Comparison of ENCODE assay signal across 8 cellular contexts in genomic region chr1:95384570-95384969, GRCh38.
A peak's percentile ranks its signal among the peaks of the same experiment; 100 is the strongest.
DNase-seq lines count a peak whose midpoint lies in the region; ATAC-seq and TF ChIP-seq lines count a peak whose summit lies in the region.
"Had no signal": no experiment of that assay in that cellular context is flagged by ENCODE, and none has a peak within 500 bp of the region (broad histone marks: within the 10 kb centered on the region; RNA-seq: fewer than 3 reads in every experiment).

No MANE protein-coding gene starts in this region.

- no peak overlapping the region for H3K4me3 Mint-ChIP-seq in activated naive CD8-positive, alpha-beta T cell treated with anti-CD3 and anti-CD28 coated beads, Interleukin-2, amount 10 ng/mL, durations not matched to agents 7 days and 5 days

- peak; percentile 48 for DNase-seq in activated naive CD8-positive, alpha-beta T cell treated with anti-CD3 and anti-CD28 coated beads, Interleukin-2, amount 10 ng/mL, durations not matched to agents 7 days and 5 days
- DNase-seq in lung microvascular endothelial cell (ENCODE audit: low read depth in 2 of 2): peak; percentile 12 to 31
- DNase-seq in DMS153 (lab: John Stamatoyannopoulos, UW): no peak
- no peak for DNase-seq in NCI-H2227 treated with DMSO at 0.1 percent for 48 hours (lab: John Stamatoyannopoulos, UW)

- ATAC-seq in GM21529 (IDR thresholded peaks at IDR 0.05; ENCODE audit: unreplicated experiment) (peak; percentile 53), HG02981 (IDR thresholded peaks at IDR 0.05; ENCODE audit: unreplicated experiment) (no peak)
- ATAC-seq in activated naive CD8-positive, alpha-beta T cell treated with anti-CD3 and anti-CD28 coated beads, Interleukin-2, amount 10 ng/mL, durations not matched to agents 7 days and 5 days (ENCODE audit: low read depth): no peak
- ATAC-seq: body of pancreas had no signal

- H3K4me1 Mint-ChIP-seq in activated naive CD8-positive, alpha-beta T cell treated with anti-CD3 and anti-CD28 coated beads, Interleukin-2, amount 10 ng/mL, durations not matched to agents 7 days and 5 days: no peaks in the 10 kb centered on the region

- POLR2A ChIA-PET in activated naive CD8-positive, alpha-beta T cell treated with anti-CD3 and anti-CD28 coated beads, Interleukin-2, amount 10 ng/mL, durations not matched to agents 7 days and 5 days (lab: Charles Lee): no interaction called here

- TF ChIP-seq RAD21 in Ishikawa (IDR thresholded peaks at IDR 0.05; ENCODE audit: low read depth): no peak

- no peak for TF ChIP-seq EP300 in Ishikawa (IDR thresholded peaks at IDR 0.05; ENCODE audit: borderline replicate concordance)

- no peaks in the 10 kb centered on the region for H3K9me3 Mint-ChIP-seq in activated naive CD8-positive, alpha-beta T cell treated with anti-CD3 and anti-CD28 coated beads, Interleukin-2, amount 10 ng/mL, durations not matched to agents 7 days and 5 days

- no peaks in the 10 kb centered on the region for H3K36me3 Mint-ChIP-seq in activated naive CD8-positive, alpha-beta T cell treated with anti-CD3 and anti-CD28 coated beads, Interleukin-2, amount 10 ng/mL, durations not matched to agents 7 days and 5 days

- H3K27me3 Mint-ChIP-seq in activated naive CD8-positive, alpha-beta T cell treated with anti-CD3 and anti-CD28 coated beads, Interleukin-2, amount 10 ng/mL, durations not matched to agents 7 days and 5 days: no peaks in the 10 kb centered on the region

- no peak overlapping the region for H3K27ac Mint-ChIP-seq in activated naive CD8-positive, alpha-beta T cell treated with anti-CD3 and anti-CD28 coated beads, Interleukin-2, amount 10 ng/mL, durations not matched to agents 7 days and 5 days

TF ChIP-seq in Ishikawa, 13 proteins besides CTCF, POLR2A, EP300 and RAD21:
- TF ChIP-seq TEAD4 (IDR thresholded peaks at IDR 0.05): peak; percentile 70
- TF ChIP-seq, protein P1, sequence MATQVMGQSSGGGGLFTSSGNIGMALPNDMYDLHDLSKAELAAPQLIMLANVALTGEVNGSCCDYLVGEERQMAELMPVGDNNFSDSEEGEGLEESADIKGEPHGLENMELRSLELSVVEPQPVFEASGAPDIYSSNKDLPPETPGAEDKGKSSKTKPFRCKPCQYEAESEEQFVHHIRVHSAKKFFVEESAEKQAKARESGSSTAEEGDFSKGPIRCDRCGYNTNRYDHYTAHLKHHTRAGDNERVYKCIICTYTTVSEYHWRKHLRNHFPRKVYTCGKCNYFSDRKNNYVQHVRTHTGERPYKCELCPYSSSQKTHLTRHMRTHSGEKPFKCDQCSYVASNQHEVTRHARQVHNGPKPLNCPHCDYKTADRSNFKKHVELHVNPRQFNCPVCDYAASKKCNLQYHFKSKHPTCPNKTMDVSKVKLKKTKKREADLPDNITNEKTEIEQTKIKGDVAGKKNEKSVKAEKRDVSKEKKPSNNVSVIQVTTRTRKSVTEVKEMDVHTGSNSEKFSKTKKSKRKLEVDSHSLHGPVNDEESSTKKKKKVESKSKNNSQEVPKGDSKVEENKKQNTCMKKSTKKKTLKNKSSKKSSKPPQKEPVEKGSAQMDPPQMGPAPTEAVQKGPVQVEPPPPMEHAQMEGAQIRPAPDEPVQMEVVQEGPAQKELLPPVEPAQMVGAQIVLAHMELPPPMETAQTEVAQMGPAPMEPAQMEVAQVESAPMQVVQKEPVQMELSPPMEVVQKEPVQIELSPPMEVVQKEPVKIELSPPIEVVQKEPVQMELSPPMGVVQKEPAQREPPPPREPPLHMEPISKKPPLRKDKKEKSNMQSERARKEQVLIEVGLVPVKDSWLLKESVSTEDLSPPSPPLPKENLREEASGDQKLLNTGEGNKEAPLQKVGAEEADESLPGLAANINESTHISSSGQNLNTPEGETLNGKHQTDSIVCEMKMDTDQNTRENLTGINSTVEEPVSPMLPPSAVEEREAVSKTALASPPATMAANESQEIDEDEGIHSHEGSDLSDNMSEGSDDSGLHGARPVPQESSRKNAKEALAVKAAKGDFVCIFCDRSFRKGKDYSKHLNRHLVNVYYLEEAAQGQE (IDR thresholded peaks at IDR 0.05; ENCODE audit: low read depth): peak; percentile 94
- no peak for TF ChIP-seq TAF1 (IDR thresholded peaks at IDR 0.05; ENCODE audit: low read depth)
- TF ChIP-seq FOXM1 (IDR thresholded peaks at IDR 0.05; ENCODE audit: borderline replicate concordance, low read depth): no peak
- no peak for TF ChIP-seq CREB1 (IDR thresholded peaks at IDR 0.05; ENCODE audit: low read depth)
- TF ChIP-seq, protein P2, sequence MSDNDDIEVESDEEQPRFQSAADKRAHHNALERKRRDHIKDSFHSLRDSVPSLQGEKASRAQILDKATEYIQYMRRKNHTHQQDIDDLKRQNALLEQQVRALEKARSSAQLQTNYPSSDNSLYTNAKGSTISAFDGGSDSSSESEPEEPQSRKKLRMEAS (IDR thresholded peaks at IDR 0.05): no peak
- TF ChIP-seq EGR1 (IDR thresholded peaks at IDR 0.05): no peak
- no peak for TF ChIP-seq YY1 (IDR thresholded peaks at IDR 0.05; ENCODE audit: low read depth)
- no peak for TF ChIP-seq CEBPB (IDR thresholded peaks at IDR 0.05)
- TF ChIP-seq TCF12 (IDR thresholded peaks at IDR 0.05; ENCODE audit: low read depth): no peak
- no peak for TF ChIP-seq ZBTB7A (IDR thresholded peaks at IDR 0.05; ENCODE audit: low read depth)
- TF ChIP-seq USF1 (IDR thresholded peaks at IDR 0.05): peak; percentile 60
- no peak; the same call in 1 of the 2 replicates for TF ChIP-seq NFIC (IDR thresholded peaks at IDR 0.05)

Comparison
In these comparisons a context has a peak if more than half of its experiments do, and no peak if none do; other contexts are left out.
1. DNase-seq: peak in activated naive CD8-positive, alpha-beta T cell treated with anti-CD3 and anti-CD28 coated beads, Interleukin-2, amount 10 ng/mL, durations not matched to agents 7 days and 5 days (single experiment) and lung microvascular endothelial cell (2 of 2); none in DMS153 (single experiment) and NCI-H2227 treated with DMSO at 0.1 percent for 48 hours (single experiment).